1 cellular context compared by ENCODE assay signal in genomic region chr3:98483626-98484025, GRCh38.
TF ChIP-seq lines count a peak whose summit lies in the region.

No MANE protein-coding gene starts in this region.

TF ChIP-seq in K562, 482 proteins besides CTCF, POLR2A, EP300 and RAD21:
- no peak for TF ChIP-seq SMARCA4 (IDR thresholded peaks at IDR 0.05)
- no peak for TF ChIP-seq CREB3 (tag; conservative IDR thresholded peaks at IDR 0.05; ENCODE audit: low read depth)
- TF ChIP-seq DACH1 (IDR thresholded peaks at IDR 0.05; ENCODE audit: partially characterized antibody): no peak
- TF ChIP-seq POLR2B (IDR thresholded peaks at IDR 0.05; ENCODE audit: low read depth, partially characterized antibody): no peak
- TF ChIP-seq PRMT5 (CRISPR knock-in tag; IDR thresholded peaks at IDR 0.05): no peak
- no peak for TF ChIP-seq DNMT1 (IDR thresholded peaks at IDR 0.05)
- peak; percentile 32; the same call in 1 of the 2 replicates for TF ChIP-seq CEBPG (CRISPR knock-in tag; IDR thresholded peaks at IDR 0.05)
- TF ChIP-seq CEBPG (tag; conservative IDR thresholded peaks at IDR 0.05 in 1 of 2, IDR thresholded peaks at IDR 0.05 in 1 of 2): no peak
- TF ChIP-seq GTF2A2 (tag; IDR thresholded peaks at IDR 0.05): no peak
TF ChIP-seq in K562: peak in this region for 1.
